19 cellular contexts compared by ENCODE assay signal in the genomic region with DNA sequence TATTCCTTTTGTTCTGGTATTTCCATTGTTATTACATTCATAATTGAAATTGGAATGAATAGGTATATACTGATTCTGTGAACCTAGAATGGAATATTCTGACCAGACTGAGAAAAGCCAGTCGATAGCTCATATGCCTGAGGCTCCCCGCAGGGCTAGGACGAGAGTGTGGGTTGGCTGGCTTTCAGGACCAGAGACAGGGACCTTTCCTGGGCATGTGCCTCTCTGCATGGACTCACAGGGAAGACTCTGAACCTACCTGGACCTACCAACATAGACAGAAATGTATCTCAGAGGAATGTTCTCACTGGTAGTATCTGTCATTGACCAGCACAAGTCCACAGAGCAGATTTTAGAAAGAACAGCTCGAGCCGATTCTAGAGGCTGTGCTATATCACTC.
DNase-seq lines count a peak whose midpoint lies in the region; ATAC-seq and TF ChIP-seq lines count a peak whose summit lies in the region.
"Had no signal": no experiment of that assay in that cellular context is flagged by ENCODE, and none has a peak within 500 bp of the region (broad histone marks: within the 10 kb centered on the region; RNA-seq: fewer than 3 reads in every experiment).

No MANE protein-coding gene starts in this region.

- H3K4me1 Mint-ChIP-seq in endodermal cell: peaks cover 2% of the 10 kb centered on the region
- no peaks in the 10 kb centered on the region for H3K4me1 Mint-ChIP-seq in nephron progenitor cell
- H3K4me1 Mint-ChIP-seq: CD8-positive, alpha-beta memory T cell had no signal

- H3K4me1 ChIP-seq in SK-N-SH (ENCODE audit: control insufficient read depth in 1 of 2, insufficient read depth in 2 of 2, low read depth in 1 of 2, low read length in 1 of 2) (no peaks in the 10 kb centered on the region), HEK293 (ENCODE audit: control insufficient read depth, insufficient read depth, low read length) (no peaks in the 10 kb centered on the region), endodermal cell (ENCODE audit: control insufficient read depth, insufficient read depth, low read length) (no peaks in the 10 kb centered on the region), prostate gland (replicated peaks) (no peaks in the 10 kb centered on the region), tibial nerve (no peaks in the 10 kb centered on the region)
- H3K4me1 ChIP-seq: BLaER1, Caco-2, HAP-1 had no signal

- H3K4me3 ChIP-seq in SK-N-SH (ENCODE audit: low read depth in 2 of 2, low read length in 1 of 2) (no peak overlapping the region), HEK293 (ENCODE audit: low read depth, low read length) (no peak overlapping the region), endodermal cell (ENCODE audit: low read length) (no peak overlapping the region), prostate gland (no peak overlapping the region), tibial nerve (no peak overlapping the region)
- H3K4me3 ChIP-seq: BLaER1, GM12878, HAP-1 had no signal

- ATAC-seq in SK-N-SH treated with all-trans-retinoic acid at 6 μM for 48 hours (no peak), GM21786 (IDR thresholded peaks at IDR 0.05; ENCODE audit: unreplicated experiment) (no peak)
- ATAC-seq: GM12878 had no signal

- no peak overlapping the region for H2AFZ ChIP-seq in SK-N-SH (ENCODE audit: low read depth)

- TF ChIP-seq CTCF in SK-N-SH (IDR thresholded peaks at IDR 0.05): no peak
- no peak for TF ChIP-seq CTCF in HEK293 (tag by site-specific recombination; IDR thresholded peaks at IDR 0.05)
- no peak for TF ChIP-seq CTCF in endodermal cell (conservative IDR thresholded peaks at IDR 0.05)
- TF ChIP-seq CTCF in nephron progenitor cell (IDR thresholded peaks at IDR 0.05): no peak
- no peak for TF ChIP-seq CTCF in prostate gland (IDR thresholded peaks at IDR 0.05)
- no peak for TF ChIP-seq CTCF in tibial nerve (IDR thresholded peaks at IDR 0.05)

- H3K9me3 Mint-ChIP-seq in endodermal cell: no peaks in the 10 kb centered on the region
- H3K9me3 Mint-ChIP-seq in nephron progenitor cell: peaks cover 5% of the 10 kb centered on the region

- CTCF ChIA-PET in SK-N-SH (lab: Yijun Ruan, JAX) (no interaction called here), HEK293 (lab: Yijun Ruan, JAX) (no interaction called here)

- H3K9me3 ChIP-seq in SK-N-SH (no peaks in the 10 kb centered on the region), HEK293 (ENCODE audit: control insufficient read depth, insufficient read depth, low read depth, low read length) (no peaks in the 10 kb centered on the region), endodermal cell (ENCODE audit: control insufficient read depth, low read length) (no peaks in the 10 kb centered on the region), prostate gland (no peaks in the 10 kb centered on the region), tibial nerve (no peaks in the 10 kb centered on the region)
- H3K9me3 ChIP-seq: BLaER1, Caco-2, HAP-1 had no signal

- H3K36me3 Mint-ChIP-seq in endodermal cell (ENCODE audit: low read depth) (no peaks in the 10 kb centered on the region), nephron progenitor cell (ENCODE audit: low read depth) (no peaks in the 10 kb centered on the region)
- H3K36me3 Mint-ChIP-seq: CD8-positive, alpha-beta memory T cell had no signal

- TF ChIP-seq POLR2A in prostate gland (IDR thresholded peaks at IDR 0.05): no peak
- TF ChIP-seq POLR2A in tibial nerve (IDR thresholded peaks at IDR 0.05): no peak

- H3K4me2 ChIP-seq in SK-N-SH: no peak overlapping the region
- H3K4me2 ChIP-seq: BLaER1 had no signal

- POLR2A ChIA-PET in SK-N-SH (lab: Yijun Ruan, JAX): no interaction called here
- POLR2A ChIA-PET in HEK293 (lab: Yijun Ruan, JAX): no interaction called here

- DNase-seq in SK-N-SH: no peak
- peak; percentile 70 for DNase-seq in endodermal cell
- DNase-seq in nephron progenitor cell: peak; percentile 3
- no peak for DNase-seq in prostate gland (ENCODE audit: low spot score)
- DNase-seq in tibial nerve (ENCODE audit: low spot score in 2 of 2): no peak
- DNase-seq: AML-193; Caco-2; CD8-positive, alpha-beta memory T cell; DMS 273 treated with DMSO at 0.1 percent for 48 hours; GOT3; KBM-7 had no signal

- no peaks in the 10 kb centered on the region for H3K79me2 ChIP-seq in SK-N-SH (ENCODE audit: insufficient read depth)

- WGBS in SK-N-SH (ENCODE audit: low lambda C conversion rate): 11% methylated on average over 5 of the region's 5 CpGs
- WGBS in endodermal cell (ENCODE audit: insufficient coverage in 1 of 2, insufficient read length in 1 of 2), 2 experiments: 83 to 85% methylated on average over 2 to 5 of the region's 5 CpGs
- WGBS in prostate gland: 83% methylated on average over 5 of the region's 5 CpGs
- 69 to 82% methylated on average over 3 to 5 of the region's 5 CpGs for WGBS in tibial nerve, 2 donors

- intact Hi-C loops in prostate gland (cut with DNase I): no loop called here

- TF ChIP-seq RAD21 in SK-N-SH (IDR thresholded peaks at IDR 0.05; ENCODE audit: low read length): no peak

- H3K4me3 Mint-ChIP-seq in endodermal cell: no peak overlapping the region
- no peak overlapping the region for H3K4me3 Mint-ChIP-seq in nephron progenitor cell
- H3K4me3 Mint-ChIP-seq: CD8-positive, alpha-beta memory T cell had no signal

- H3K36me3 ChIP-seq in SK-N-SH (replicated peaks in 1 of 2; ENCODE audit: control insufficient read depth in 1 of 2, insufficient read depth in 2 of 2, low read length in 1 of 2): no peaks in the 10 kb centered on the region
- H3K36me3 ChIP-seq in HEK293 (ENCODE audit: control insufficient read depth in 2 of 2, insufficient read depth in 1 of 2, low read length in 2 of 2): no peaks in the 10 kb centered on the region
- H3K36me3 ChIP-seq in endodermal cell (ENCODE audit: control insufficient read depth, insufficient read depth, low read length): no peaks in the 10 kb centered on the region
- H3K36me3 ChIP-seq in prostate gland: no peaks in the 10 kb centered on the region
- no peaks in the 10 kb centered on the region for H3K36me3 ChIP-seq in tibial nerve
- H3K36me3 ChIP-seq: BLaER1, HAP-1 had no signal

- H3K27me3 ChIP-seq in SK-N-SH (ENCODE audit: insufficient read depth) (no peaks in the 10 kb centered on the region), endodermal cell (ENCODE audit: control insufficient read depth, insufficient read depth, low read length, poor library complexity, severe bottlenecking) (no peaks in the 10 kb centered on the region), prostate gland (replicated peaks; ENCODE audit: insufficient read depth) (no peaks in the 10 kb centered on the region), tibial nerve (no peaks in the 10 kb centered on the region)

- TF ChIP-seq EP300 in SK-N-SH (IDR thresholded peaks at IDR 0.05; ENCODE audit: borderline replicate concordance in 1 of 2, low read depth in 1 of 2, low read length in 1 of 2): no peak
- no peak for TF ChIP-seq EP300 in tibial nerve (IDR thresholded peaks at IDR 0.05)

- H3K9ac ChIP-seq in SK-N-SH (no peak overlapping the region), endodermal cell (ENCODE audit: extremely low read depth, low read length, poor library complexity, severe bottlenecking) (no peak overlapping the region)
- H3K9ac ChIP-seq: BLaER1 had no signal

- no peak overlapping the region for H3K27ac Mint-ChIP-seq in endodermal cell
- no peak overlapping the region for H3K27ac Mint-ChIP-seq in nephron progenitor cell
- H3K27ac Mint-ChIP-seq: CD8-positive, alpha-beta memory T cell had no signal

- H3F3A ChIP-seq in SK-N-SH (replicated peaks; ENCODE audit: insufficient read depth): no peaks in the 10 kb centered on the region

- H4K20me1 ChIP-seq in SK-N-SH (ENCODE audit: insufficient read depth): no peaks in the 10 kb centered on the region

- H3K27ac ChIP-seq in SK-N-SH (ENCODE audit: low read depth in 2 of 2, low read length in 1 of 2) (no peak overlapping the region), HEK293 (ENCODE audit: extremely low read depth, low read depth, low read length) (no peak overlapping the region), endodermal cell (ENCODE audit: low read depth, low read length) (no peak overlapping the region), prostate gland (no peak overlapping the region), tibial nerve (no peak overlapping the region)
- H3K27ac ChIP-seq: 22Rv1, BLaER1, HL-60 had no signal

- no peaks in the 10 kb centered on the region for H3K9me2 ChIP-seq in SK-N-SH

- no peaks in the 10 kb centered on the region for H3K27me3 Mint-ChIP-seq in endodermal cell (ENCODE audit: insufficient read depth)
- H3K27me3 Mint-ChIP-seq in nephron progenitor cell (ENCODE audit: low read depth, poor library complexity): peaks cover 5% of the 10 kb centered on the region

TF ChIP-seq in SK-N-SH, 30 proteins besides CTCF, POLR2A, EP300 and RAD21 (continues in another document):
- TF ChIP-seq EZH2phosphoT487 (IDR thresholded peaks at IDR 0.05; ENCODE audit: borderline replicate concordance, low read depth) (no peak), GATA2 (CRISPR knock-in tag; IDR thresholded peaks at IDR 0.05) (no peak), CHD2 (IDR thresholded peaks at IDR 0.05; ENCODE audit: low read length, partially characterized antibody) (no peak)

TF ChIP-seq in HEK293, 187 proteins besides CTCF, POLR2A, EP300 and RAD21:
- no peak for TF ChIP-seq ZNF654 (tag by site-specific recombination; IDR thresholded peaks at IDR 0.05; ENCODE audit: low read depth)
- peak; percentile 84 for TF ChIP-seq REST (tag by site-specific recombination; IDR thresholded peaks at IDR 0.05)
- TF ChIP-seq ZNF391 (tag by site-specific recombination; IDR thresholded peaks at IDR 0.05; ENCODE audit: borderline replicate concordance, low read depth): no peak

Comparison
In these comparisons a context has a peak if more than half of its experiments do, and no peak if none do; other contexts are left out.
1. DNase-seq: peak in endodermal cell (single experiment) and nephron progenitor cell (single experiment); none in SK-N-SH (single experiment), prostate gland (single experiment) and tibial nerve (0 of 2).
2. Of the 4 proteins assayed by ChIP-seq in both HEK293 and SK-N-SH: peak only in HEK293: none; only in SK-N-SH: none; in both: REST; in neither: 3.